28 cellular contexts compared by ENCODE assay signal in genomic region chrX:2855761-2856160, GRCh38.
"Had no signal": no experiment of that assay in that cellular context is flagged by ENCODE, and none has a peak within 500 bp of the region (broad histone marks: within the 10 kb centered on the region; RNA-seq: fewer than 3 reads in every experiment).

No MANE protein-coding gene starts in this region.

- FAIRE-seq: urothelium cell line had no signal

- H3K4me1 Mint-ChIP-seq: stimulated activated effector memory CD8-positive, alpha-beta T cell treated with anti-CD3 and anti-CD28 coated beads, Interleukin-12 subunit alpha, Interleukin-12 subunit beta, amount 100 ng/mL, for 72 hours; stimulated activated memory B cell treated with anti-CD40 and anti-IgM and Interleukin-4, amounts not matched to agents 10 μg/mL and 1 μg/mL and 100 μg/mL, for 72 hours; stimulated activated naive B cell treated with anti-CD40 and anti-IgM and Interleukin-4, amounts not matched to agents 10 μg/mL and 1 μg/mL and 100 μg/mL, for 72 hours; stimulated activated naive CD8-positive, alpha-beta T cell treated with anti-CD3 and anti-CD28 coated beads, Interleukin-15, amount 100 ng/mL, for 72 hours had no signal

- DNase-seq: stimulated activated CD4-positive, alpha-beta T cell treated with anti-CD3 and anti-CD28 coated beads, Interleukin-2, amount 100 ng/mL, for 48 hours; stimulated activated CD4-positive, alpha-beta T cell treated with anti-CD3 and anti-CD28 coated beads, Interleukin-4, amount 100 ng/mL, for 1 hour; stimulated activated CD4-positive, alpha-beta T cell treated with anti-CD3 and anti-CD28 coated beads, Interleukin-4, amount 100 ng/mL, for 24 hours; stimulated activated CD4-positive, alpha-beta T cell treated with anti-CD3 and anti-CD28 coated beads, Interleukin-4, amount 100 ng/mL, for 4 hours; stimulated activated CD8-positive, alpha-beta memory T cell treated with anti-CD3 and anti-CD28 coated beads, Interleukin-4, amount 100 ng/mL, for 48 hours; stimulated activated naive B cell treated with anti-CD40 and anti-IgM and Interleukin-4, amounts not matched to agents 10 μg/mL and 1 μg/mL and 100 μg/mL, for 72 hours; stimulated activated naive CD4-positive, alpha-beta T cell; stimulated activated naive CD4-positive, alpha-beta T cell treated with Interleukin-2 at 50 U/mL for 16 hours; stimulated activated naive CD8-positive, alpha-beta T cell treated with anti-CD3 and anti-CD28 coated beads, Interleukin-15, amount 100 ng/mL, for 72 hours; stimulated activated naive CD8-positive, alpha-beta T cell treated with anti-CD3 and anti-CD28 coated beads, Interleukin-15, Interleukin-2, amounts not matched to agents 100 U/mL and 50 U/mL, for 24 hours; stomach; substantia nigra; testis; thyroid gland; tibial artery; transverse colon; upper lobe of left lung; upper lobe of right lung; uterus had no signal

- H3K27me3 ChIP-seq: stomach, suprapubic skin, testis, thyroid gland, tibial artery, tibial nerve, transverse colon, upper lobe of left lung, upper lobe of right lung, uterus, vagina had no signal

- H3K27ac Mint-ChIP-seq: stimulated activated effector memory CD8-positive, alpha-beta T cell treated with anti-CD3 and anti-CD28 coated beads, Interleukin-12 subunit alpha, Interleukin-12 subunit beta, amount 100 ng/mL, for 72 hours; stimulated activated memory B cell treated with anti-CD40 and anti-IgM and Interleukin-4, amounts not matched to agents 10 μg/mL and 1 μg/mL and 100 μg/mL, for 72 hours; stimulated activated naive B cell treated with anti-CD40 and anti-IgM and Interleukin-4, amounts not matched to agents 10 μg/mL and 1 μg/mL and 100 μg/mL, for 72 hours; stimulated activated naive CD8-positive, alpha-beta T cell treated with anti-CD3 and anti-CD28 coated beads, Interleukin-15, amount 100 ng/mL, for 72 hours; stimulated activated naive CD8-positive, alpha-beta T cell treated with anti-CD3 and anti-CD28 coated beads, Interleukin-15, Interleukin-2, amounts not matched to agents 100 ng/mL and 50 ng/mL, for 24 hours; type B pancreatic cell had no signal

- H3K36me3 ChIP-seq: suprapubic skin, thoracic aorta, thyroid gland, tibial artery, tibial nerve, transverse colon, upper lobe of left lung, upper lobe of right lung, uterus, vagina had no signal

- H3K9me3 Mint-ChIP-seq: stimulated activated effector memory CD8-positive, alpha-beta T cell treated with anti-CD3 and anti-CD28 coated beads, Interleukin-12 subunit alpha, Interleukin-12 subunit beta, amount 100 ng/mL, for 72 hours; stimulated activated memory B cell treated with anti-CD40 and anti-IgM and Interleukin-4, amounts not matched to agents 10 μg/mL and 1 μg/mL and 100 μg/mL, for 72 hours; stimulated activated naive B cell treated with anti-CD40 and anti-IgM and Interleukin-4, amounts not matched to agents 10 μg/mL and 1 μg/mL and 100 μg/mL, for 72 hours; stimulated activated naive CD8-positive, alpha-beta T cell treated with anti-CD3 and anti-CD28 coated beads, Interleukin-15, amount 100 ng/mL, for 72 hours; stimulated activated naive CD8-positive, alpha-beta T cell treated with anti-CD3 and anti-CD28 coated beads, Interleukin-15, Interleukin-2, amounts not matched to agents 100 ng/mL and 50 ng/mL, for 24 hours; type B pancreatic cell had no signal

- H3K27me3 Mint-ChIP-seq: stimulated activated memory B cell treated with anti-CD40 and anti-IgM and Interleukin-4, amounts not matched to agents 10 μg/mL and 1 μg/mL and 100 μg/mL, for 72 hours; stimulated activated naive B cell treated with anti-CD40 and anti-IgM and Interleukin-4, amounts not matched to agents 10 μg/mL and 1 μg/mL and 100 μg/mL, for 72 hours; stimulated activated naive CD8-positive, alpha-beta T cell treated with anti-CD3 and anti-CD28 coated beads, Interleukin-15, amount 100 ng/mL, for 72 hours; stimulated activated naive CD8-positive, alpha-beta T cell treated with anti-CD3 and anti-CD28 coated beads, Interleukin-15, Interleukin-2, amounts not matched to agents 100 ng/mL and 50 ng/mL, for 24 hours; type B pancreatic cell had no signal

- H3K36me3 Mint-ChIP-seq: stimulated activated effector memory CD8-positive, alpha-beta T cell treated with anti-CD3 and anti-CD28 coated beads, Interleukin-12 subunit alpha, Interleukin-12 subunit beta, amount 100 ng/mL, for 72 hours; stimulated activated memory B cell treated with anti-CD40 and anti-IgM and Interleukin-4, amounts not matched to agents 10 μg/mL and 1 μg/mL and 100 μg/mL, for 72 hours; stimulated activated naive B cell treated with anti-CD40 and anti-IgM and Interleukin-4, amounts not matched to agents 10 μg/mL and 1 μg/mL and 100 μg/mL, for 72 hours had no signal

- H3K27ac ChIP-seq: stomach, suprapubic skin, testis, thoracic aorta, thyroid gland, tibial artery, tibial nerve, transverse colon, upper lobe of left lung, upper lobe of right lung, uterus, vagina had no signal

- H3K4me3 ChIP-seq: stomach, suprapubic skin, testis, thoracic aorta, thyroid gland, tibial artery, tibial nerve, transverse colon, upper lobe of left lung, upper lobe of right lung, uterus, vagina had no signal

- ATAC-seq: stimulated activated effector memory CD8-positive, alpha-beta T cell treated with anti-CD3 and anti-CD28 coated beads, Interleukin-12 subunit alpha, Interleukin-12 subunit beta, amount 100 ng/mL, for 72 hours; stimulated activated memory B cell treated with anti-CD40 and anti-IgM and Interleukin-4, amounts not matched to agents 10 μg/mL and 1 μg/mL and 100 μg/mL, for 72 hours; stimulated activated naive B cell treated with anti-CD40 and anti-IgM and Interleukin-4, amounts not matched to agents 10 μg/mL and 1 μg/mL and 100 μg/mL, for 72 hours; stimulated activated naive CD8-positive, alpha-beta T cell treated with anti-CD3 and anti-CD28 coated beads, Interleukin-15, amount 100 ng/mL, for 72 hours; stimulated activated naive CD8-positive, alpha-beta T cell treated with anti-CD3 and anti-CD28 coated beads, Interleukin-15, Interleukin-2, amounts not matched to agents 100 U/mL and 50 U/mL, for 24 hours; upper lobe of right lung had no signal

- H3K4me1 ChIP-seq: stomach, suprapubic skin, testis, thyroid gland, tibial artery, tibial nerve, transverse colon, upper lobe of left lung, upper lobe of right lung, uterus, vagina had no signal

- H3K4me3 Mint-ChIP-seq: stimulated activated effector memory CD8-positive, alpha-beta T cell treated with anti-CD3 and anti-CD28 coated beads, Interleukin-12 subunit alpha, Interleukin-12 subunit beta, amount 100 ng/mL, for 72 hours; stimulated activated memory B cell treated with anti-CD40 and anti-IgM and Interleukin-4, amounts not matched to agents 10 μg/mL and 1 μg/mL and 100 μg/mL, for 72 hours; stimulated activated naive B cell treated with anti-CD40 and anti-IgM and Interleukin-4, amounts not matched to agents 10 μg/mL and 1 μg/mL and 100 μg/mL, for 72 hours; stimulated activated naive CD8-positive, alpha-beta T cell treated with anti-CD3 and anti-CD28 coated beads, Interleukin-15, amount 100 ng/mL, for 72 hours; stimulated activated naive CD8-positive, alpha-beta T cell treated with anti-CD3 and anti-CD28 coated beads, Interleukin-15, Interleukin-2, amounts not matched to agents 100 ng/mL and 50 ng/mL, for 24 hours; type B pancreatic cell had no signal

- H3K9me3 ChIP-seq: stomach, suprapubic skin, testis, thoracic aorta, thyroid gland, tibial artery, tibial nerve, transverse colon, upper lobe of left lung, upper lobe of right lung, uterus, vagina had no signal
